1 cellular context compared by ENCODE assay signal in the genomic region with DNA sequence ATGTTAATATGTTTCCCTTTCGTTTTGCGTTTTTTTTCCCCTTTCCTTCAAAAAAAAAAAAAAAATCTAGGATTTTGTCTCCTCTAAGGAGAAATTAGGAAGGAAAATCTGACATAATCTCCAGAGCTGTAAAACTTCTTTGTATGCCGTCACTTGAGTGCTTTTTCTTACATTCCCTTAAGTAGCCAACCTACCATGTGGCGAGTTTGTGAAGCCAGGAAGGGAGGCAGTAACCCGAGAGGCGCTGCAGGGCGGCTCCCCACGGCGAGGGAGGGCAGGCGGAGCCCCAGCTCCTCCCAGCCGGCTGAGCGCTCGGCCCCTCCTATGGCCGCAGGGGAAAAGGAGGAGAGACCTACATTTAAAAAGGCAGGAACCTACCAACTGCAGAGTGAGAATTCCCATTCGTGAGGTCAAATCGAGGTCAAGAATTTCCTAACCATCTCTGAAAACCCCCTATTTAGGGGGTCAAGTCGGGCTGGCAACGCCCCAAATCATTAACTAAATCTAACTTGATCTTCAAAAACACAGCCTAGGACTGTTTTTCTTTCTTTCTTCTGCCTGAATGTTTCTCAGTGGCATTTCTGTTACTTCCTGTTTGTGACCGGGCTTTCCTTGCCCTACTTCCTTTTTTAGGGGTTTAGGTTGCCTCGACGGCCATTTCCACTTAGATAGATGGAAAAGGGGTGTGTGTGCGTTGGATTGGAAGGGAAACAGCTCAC.
TF ChIP-seq lines count a peak whose summit lies in the region.

No MANE protein-coding gene starts in this region.

TF ChIP-seq in WTC11, 78 proteins besides CTCF, POLR2A, EP300 and RAD21 (continued from another document):
- TF ChIP-seq, protein P1, sequence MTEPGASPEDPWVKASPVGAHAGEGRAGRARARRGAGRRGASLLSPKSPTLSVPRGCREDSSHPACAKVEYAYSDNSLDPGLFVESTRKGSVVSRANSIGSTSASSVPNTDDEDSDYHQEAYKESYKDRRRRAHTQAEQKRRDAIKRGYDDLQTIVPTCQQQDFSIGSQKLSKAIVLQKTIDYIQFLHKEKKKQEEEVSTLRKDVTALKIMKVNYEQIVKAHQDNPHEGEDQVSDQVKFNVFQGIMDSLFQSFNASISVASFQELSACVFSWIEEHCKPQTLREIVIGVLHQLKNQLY (CRISPR knock-in tag; IDR thresholded peaks at IDR 0.05) = no peak
- TF ChIP-seq RELA (CRISPR knock-in tag; IDR thresholded peaks at IDR 0.05; ENCODE audit: borderline replicate concordance) (no peak), ZNF138 (CRISPR knock-in tag; conservative IDR thresholded peaks at IDR 0.05) (no peak)
- TF ChIP-seq, protein P2, sequence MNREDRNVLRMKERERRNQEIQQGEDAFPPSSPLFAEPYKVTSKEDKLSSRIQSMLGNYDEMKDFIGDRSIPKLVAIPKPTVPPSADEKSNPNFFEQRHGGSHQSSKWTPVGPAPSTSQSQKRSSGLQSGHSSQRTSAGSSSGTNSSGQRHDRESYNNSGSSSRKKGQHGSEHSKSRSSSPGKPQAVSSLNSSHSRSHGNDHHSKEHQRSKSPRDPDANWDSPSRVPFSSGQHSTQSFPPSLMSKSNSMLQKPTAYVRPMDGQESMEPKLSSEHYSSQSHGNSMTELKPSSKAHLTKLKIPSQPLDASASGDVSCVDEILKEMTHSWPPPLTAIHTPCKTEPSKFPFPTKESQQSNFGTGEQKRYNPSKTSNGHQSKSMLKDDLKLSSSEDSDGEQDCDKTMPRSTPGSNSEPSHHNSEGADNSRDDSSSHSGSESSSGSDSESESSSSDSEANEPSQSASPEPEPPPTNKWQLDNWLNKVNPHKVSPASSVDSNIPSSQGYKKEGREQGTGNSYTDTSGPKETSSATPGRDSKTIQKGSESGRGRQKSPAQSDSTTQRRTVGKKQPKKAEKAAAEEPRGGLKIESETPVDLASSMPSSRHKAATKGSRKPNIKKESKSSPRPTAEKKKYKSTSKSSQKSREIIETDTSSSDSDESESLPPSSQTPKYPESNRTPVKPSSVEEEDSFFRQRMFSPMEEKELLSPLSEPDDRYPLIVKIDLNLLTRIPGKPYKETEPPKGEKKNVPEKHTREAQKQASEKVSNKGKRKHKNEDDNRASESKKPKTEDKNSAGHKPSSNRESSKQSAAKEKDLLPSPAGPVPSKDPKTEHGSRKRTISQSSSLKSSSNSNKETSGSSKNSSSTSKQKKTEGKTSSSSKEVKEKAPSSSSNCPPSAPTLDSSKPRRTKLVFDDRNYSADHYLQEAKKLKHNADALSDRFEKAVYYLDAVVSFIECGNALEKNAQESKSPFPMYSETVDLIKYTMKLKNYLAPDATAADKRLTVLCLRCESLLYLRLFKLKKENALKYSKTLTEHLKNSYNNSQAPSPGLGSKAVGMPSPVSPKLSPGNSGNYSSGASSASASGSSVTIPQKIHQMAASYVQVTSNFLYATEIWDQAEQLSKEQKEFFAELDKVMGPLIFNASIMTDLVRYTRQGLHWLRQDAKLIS (CRISPR knock-in tag; IDR thresholded peaks at IDR 0.05; ENCODE audit: borderline replicate concordance) = no peak
